In the genomic region with DNA sequence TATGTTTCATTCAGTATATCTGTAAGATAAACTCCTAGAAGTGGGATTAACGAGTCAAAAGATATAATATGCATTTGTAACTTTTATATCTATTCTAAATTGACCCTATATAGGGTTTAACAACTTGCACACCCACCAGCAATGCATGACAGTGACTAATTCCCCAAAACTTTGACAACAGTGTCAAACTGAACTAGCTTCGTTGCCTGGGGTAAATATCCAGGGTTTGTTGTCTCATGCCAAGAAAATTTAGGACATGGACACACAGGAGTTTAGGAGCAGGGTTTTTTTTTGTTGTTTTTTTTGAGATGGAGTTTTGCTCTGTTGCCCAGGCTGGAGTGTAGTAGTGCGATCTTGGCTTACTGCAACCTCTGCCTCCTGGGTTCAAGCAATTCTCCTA, we compare ENCODE assay signal across 11 cellular contexts. TPM values are rescaled to one million over a fixed set of nuclear protein-coding genes. Genes with fewer than 3 reads are reported as not detected.
DNase-seq lines count a peak whose midpoint lies in the region; ATAC-seq and TF ChIP-seq lines count a peak whose summit lies in the region.
"Had no signal": no experiment of that assay in that cellular context is flagged by ENCODE, and none has a peak within 500 bp of the region (broad histone marks: within the 10 kb centered on the region; RNA-seq: fewer than 3 reads in every experiment).

No MANE protein-coding gene starts in this region.

- no peak for TF ChIP-seq POLR2A in ovary (IDR thresholded peaks at IDR 0.05)

- H3K27ac Mint-ChIP-seq in activated T-helper 2 cell treated with anti-CD3 and anti-CD28 coated beads, Interferon-gamma antibody, Interleukin-2, Interleukin-4, amounts not matched to agents 10 μg/mL and 5 μg/mL and 100 μg/mL, durations not matched to agents 14 hours and 24 hours and 36 hours = peak overlapping the region; percentile 25
- peak overlapping the region; percentile 44 to 100 (median 98) for H3K27ac Mint-ChIP-seq in naive thymus-derived CD8-positive, alpha-beta T cell

- H3K9me3 ChIP-seq in ovary = no peaks in the 10 kb centered on the region
- H3K9me3 ChIP-seq: heart left ventricle had no signal

- H3K4me3 ChIP-seq in ovary = no peak overlapping the region

- no peak overlapping the region for H3K4me3 Mint-ChIP-seq in activated T-helper 2 cell treated with anti-CD3 and anti-CD28 coated beads, Interferon-gamma antibody, Interleukin-2, Interleukin-4, amounts not matched to agents 10 μg/mL and 5 μg/mL and 100 μg/mL, durations not matched to agents 14 hours and 24 hours and 36 hours (ENCODE audit: low read depth)
- H3K4me3 Mint-ChIP-seq in naive thymus-derived CD8-positive, alpha-beta T cell = peak overlapping the region in 5 of 10 donors; percentile 9 to 99 (median 97)

- peaks cover 17% of the 10 kb centered on the region for H3K4me1 Mint-ChIP-seq in activated T-helper 2 cell treated with anti-CD3 and anti-CD28 coated beads, Interferon-gamma antibody, Interleukin-2, Interleukin-4, amounts not matched to agents 10 μg/mL and 5 μg/mL and 100 μg/mL, durations not matched to agents 14 hours and 24 hours and 36 hours (ENCODE audit: low read depth)
- H3K4me1 Mint-ChIP-seq in naive thymus-derived CD8-positive, alpha-beta T cell = peaks cover 13 to 52% (median 42%) of the 10 kb centered on the region in 4 donors

- intact Hi-C loops in activated T-helper 2 cell treated with anti-CD3 and anti-CD28 coated beads, Interferon-gamma antibody, Interleukin-2, Interleukin-4, amounts not matched to agents 10 μg/mL and 5 μg/mL and 100 μg/mL, durations not matched to agents 14 hours and 24 hours and 36 hours (cut with micrococcal nuclease) = loop anchor here (2.0 kb wide), 1 partner anchor 17 kb away; no protein-coding TSS in a partner anchor
- intact Hi-C loops in ovary (cut with DNase I) = no loop called here

- no peak for ATAC-seq in naive thymus-derived CD8-positive, alpha-beta T cell
- ATAC-seq in GM21360 (IDR thresholded peaks at IDR 0.05; ENCODE audit: unreplicated experiment) = no peak
- ATAC-seq: heart left ventricle, left colon had no signal

- peaks cover 42% of the 10 kb centered on the region for H3K36me3 Mint-ChIP-seq in activated T-helper 2 cell treated with anti-CD3 and anti-CD28 coated beads, Interferon-gamma antibody, Interleukin-2, Interleukin-4, amounts not matched to agents 10 μg/mL and 5 μg/mL and 100 μg/mL, durations not matched to agents 14 hours and 24 hours and 36 hours (ENCODE audit: low read depth)
- H3K36me3 Mint-ChIP-seq in naive thymus-derived CD8-positive, alpha-beta T cell = peaks cover 0 to 27% (median under 1%) of the 10 kb centered on the region in 3 donors

- no peak for TF ChIP-seq EP300 in ovary (IDR thresholded peaks at IDR 0.05)

- H3K27me3 Mint-ChIP-seq in activated T-helper 2 cell treated with anti-CD3 and anti-CD28 coated beads, Interferon-gamma antibody, Interleukin-2, Interleukin-4, amounts not matched to agents 10 μg/mL and 5 μg/mL and 100 μg/mL, durations not matched to agents 14 hours and 24 hours and 36 hours (ENCODE audit: low read depth) = no peaks in the 10 kb centered on the region
- no peaks in the 10 kb centered on the region for H3K27me3 Mint-ChIP-seq in naive thymus-derived CD8-positive, alpha-beta T cell

- TF ChIP-seq CTCF in ovary (IDR thresholded peaks at IDR 0.05) = no peak

- no peaks in the 10 kb centered on the region for H3K36me3 ChIP-seq in ovary

- DNase-seq in EH (ENCODE audit: low read depth) (peak; percentile 88), M059J (ENCODE audit: low read depth) (peak; percentile 72), ovary (no peak)
- DNase-seq in activated T-helper 2 cell treated with anti-CD3 and anti-CD28 coated beads, Interferon-gamma antibody, Interleukin-2, Interleukin-4, amounts not matched to agents 10 μg/mL and 5 μg/mL and 100 μg/mL, durations not matched to agents 14 hours and 24 hours and 36 hours (ENCODE audit: low spot score) = no peak
- no peak for DNase-seq in naive thymus-derived CD8-positive, alpha-beta T cell
- no peak for DNase-seq in stimulated activated CD4-positive, alpha-beta T cell treated with anti-CD3 and anti-CD28 coated beads, Interleukin-4, amount 100 ng/mL, for 24 hours
- DNase-seq: cerebellar nuclear complex, heart left ventricle, left colon, NCI-H1092 treated with DMSO at 0.1 percent for 48 hours had no signal

- H3K27me3 ChIP-seq in ovary = no peaks in the 10 kb centered on the region
- H3K27me3 ChIP-seq: heart left ventricle had no signal

- POLR2A ChIA-PET in naive thymus-derived CD8-positive, alpha-beta T cell (lab: Charles Lee) = no interaction called here

- no peak overlapping the region for H3K27ac ChIP-seq in ovary

- peaks cover 1% of the 10 kb centered on the region for H3K4me1 ChIP-seq in ovary (ENCODE audit: insufficient read depth)

- no peaks in the 10 kb centered on the region for H3K9me3 Mint-ChIP-seq in activated T-helper 2 cell treated with anti-CD3 and anti-CD28 coated beads, Interferon-gamma antibody, Interleukin-2, Interleukin-4, amounts not matched to agents 10 μg/mL and 5 μg/mL and 100 μg/mL, durations not matched to agents 14 hours and 24 hours and 36 hours
- H3K9me3 Mint-ChIP-seq in naive thymus-derived CD8-positive, alpha-beta T cell = no peaks in the 10 kb centered on the region

- 77 to 80% (median 79%) methylated on average over 3 of the region's 3 CpGs for WGBS in ovary, 3 donors

RNA-seq across cellular contexts. Expression of gene SNU13, which starts 5.1 kb away (rescaled TPM):
- total RNA-seq in M059J (2014; rRNA removed; shearing (Covaris generic)) = 77.7 and 96.3 TPM in 2 replicates
- 270 and 284 TPM in 2 replicates for total RNA-seq in activated T-helper 2 cell treated with anti-CD3 and anti-CD28 coated beads, Interferon-gamma antibody, Interleukin-2, Interleukin-4, amounts not matched to agents 10 μg/mL and 5 μg/mL and 100 μg/mL, durations not matched to agents 14 hours and 24 hours and 36 hours
- 100 to 1,000 TPM; 117 to 127 TPM for total RNA-seq in naive thymus-derived CD8-positive, alpha-beta T cell
- polyA plus RNA-seq in naive thymus-derived CD8-positive, alpha-beta T cell = 100 to 1,000 TPM; 226 to 309 (median 285) TPM
- total RNA-seq in ovary = 100 to 1,000 TPM in 6 of 7 donors, 10 to 100 TPM in 1; 88.1 to 188 (median 129) TPM
- 100 to 1,000 TPM; 117 to 131 TPM for polyA plus RNA-seq in ovary

RNA-seq across cellular contexts. Expression of gene MEI1, which starts 15.7 kb away (rescaled TPM):
- total RNA-seq in M059J (2014; rRNA removed; shearing (Covaris generic)) = 0.30 TPM in 1 of 2 replicates, not detected in the other
- 24.6 and 26.1 TPM in 2 replicates for total RNA-seq in activated T-helper 2 cell treated with anti-CD3 and anti-CD28 coated beads, Interferon-gamma antibody, Interleukin-2, Interleukin-4, amounts not matched to agents 10 μg/mL and 5 μg/mL and 100 μg/mL, durations not matched to agents 14 hours and 24 hours and 36 hours
- 10 to 100 TPM; 52.9 to 62.8 TPM for total RNA-seq in naive thymus-derived CD8-positive, alpha-beta T cell
- polyA plus RNA-seq in naive thymus-derived CD8-positive, alpha-beta T cell = 100 to 1,000 TPM in 1 of 3 donors, 10 to 100 TPM in 2; 89.5 to 153 (median 98.3) TPM
- 1 to 10 TPM in 4 of 7 donors, under 1 TPM in 3; 0.25 to 2.1 (median 1.0) TPM for total RNA-seq in ovary
- polyA plus RNA-seq in ovary = 1 to 10 TPM; 1.1 to 2.6 TPM

Comparison
In these comparisons a context has a peak if more than half of its experiments do, and no peak if none do; other contexts are left out.
1. DNase-seq: peak in EH (single experiment) and M059J (single experiment); none in activated T-helper 2 cell treated with anti-CD3 and anti-CD28 coated beads, Interferon-gamma antibody, Interleukin-2, Interleukin-4, amounts not matched to agents 10 μg/mL and 5 μg/mL and 100 μg/mL, durations not matched to agents 14 hours and 24 hours and 36 hours (single experiment), naive thymus-derived CD8-positive, alpha-beta T cell (0 of 10), ovary (0 of 5) and stimulated activated CD4-positive, alpha-beta T cell treated with anti-CD3 and anti-CD28 coated beads, Interleukin-4, amount 100 ng/mL, for 24 hours (single experiment).